In genomic region chr4:125231661-125232060, GRCh38 we compare ENCODE assay signal across 20 cellular contexts.
"Had no signal": no experiment of that assay in that cellular context is flagged by ENCODE, and none has a peak within 500 bp of the region (broad histone marks: within the 10 kb centered on the region; RNA-seq: fewer than 3 reads in every experiment).

No MANE protein-coding gene starts in this region.

- H3K27me3 ChIP-seq: SJSA1 had no signal

- H3K27ac ChIP-seq: KMS-11, SJSA1, SK-N-MC had no signal

- H3K36me3 ChIP-seq: SJSA1 had no signal

- H3K4me1 ChIP-seq: SJSA1 had no signal

- H3K9me3 ChIP-seq: SJSA1 had no signal

- H3K4me2 ChIP-seq: KMS-11 had no signal

- H3K4me3 ChIP-seq: SJSA1, SK-N-MC had no signal

- DNase-seq: Kasumi-1, MV-4-11, NCI-H1048, NCI-H1105, NCI-H1417 treated with DMSO at 0.1 percent for 48 hours, NCI-H146, NCI-H1694 treated with DMSO at 0.1 percent for 48 hours, NCI-H1930, NCI-H2081, NCI-H2107, NCI-H2227 treated with DMSO at 0.1 percent for 48 hours, NCI-H524, NCI-H526 treated with DMSO at 0.1 percent for 48 hours, NCI-H774, Right ventricle myocardium superior, RPMI8226, SIG-M5 had no signal
